Comparison of ENCODE assay signal across 8 cellular contexts in genomic region chr4:43132010-43132582, GRCh38.
DNase-seq lines count a peak whose midpoint lies in the region; ATAC-seq and TF ChIP-seq lines count a peak whose summit lies in the region.

No MANE protein-coding gene starts in this region.

- H3K4me3 ChIP-seq in heart left ventricle: no peak overlapping the region

- no peaks in the 10 kb centered on the region for H3K36me3 ChIP-seq in heart left ventricle

- H3K9me3 ChIP-seq in heart left ventricle: no peaks in the 10 kb centered on the region

- whole genome bisulfite sequencing in heart left ventricle, 4 donors: 38 to 44% (median 41%) methylated on average over 11 of the region's 11 CpGs

- peak; percentile 28 to 73 (median 58) for TF ChIP-seq CTCF in heart left ventricle (IDR thresholded peaks at IDR 0.05)

- H3K27ac ChIP-seq in heart left ventricle: no peak overlapping the region

- intact Hi-C loops in heart left ventricle (cut with DNase I): loop anchor here in 7 of 10 donors (5.0 to 10.0 kb wide), 2 partner anchors 1493 to 1495 kb away; no protein-coding TSS in a partner anchor

- no peaks in the 10 kb centered on the region for H3K4me1 ChIP-seq in heart left ventricle

- peak; percentile 91 for ATAC-seq in GM18868 (IDR thresholded peaks at IDR 0.05; ENCODE audit: unreplicated experiment)
- peak; percentile 88 for ATAC-seq in HG03175 (IDR thresholded peaks at IDR 0.05; ENCODE audit: unreplicated experiment)
- no peak for ATAC-seq in heart left ventricle
- no peak for ATAC-seq in HG03097 (IDR thresholded peaks at IDR 0.05; ENCODE audit: low FRiP score, unreplicated experiment)

- H3K27me3 ChIP-seq in heart left ventricle: no peaks in the 10 kb centered on the region

- peak; percentile 57 for DNase-seq in COR-L47 (lab: John Stamatoyannopoulos, UW)
- peak; percentile 27 for DNase-seq in NCI-H510A (lab: John Stamatoyannopoulos, UW)
- DNase-seq in activated T-cell treated with anti-CD3 and anti-CD28 coated beads, Interleukin-2, amount 50 U/mL, for 48 hours: peak; percentile 49 to 55
- peak in 2 of 5 donors; percentile 14 to 33 for DNase-seq in heart left ventricle
- DNase-seq in retina: peak; percentile 68

- no peak for TF ChIP-seq POLR2A in heart left ventricle (IDR thresholded peaks at IDR 0.05)

Comparison
In these comparisons a context has a peak if more than half of its experiments do, and no peak if none do; other contexts are left out.
1. ATAC-seq: peak in GM18868 (single experiment) and HG03175 (single experiment); none in heart left ventricle (0 of 4) and HG03097 (single experiment).